Comparison of ENCODE assay signal across 10 cellular contexts in the genomic region with DNA sequence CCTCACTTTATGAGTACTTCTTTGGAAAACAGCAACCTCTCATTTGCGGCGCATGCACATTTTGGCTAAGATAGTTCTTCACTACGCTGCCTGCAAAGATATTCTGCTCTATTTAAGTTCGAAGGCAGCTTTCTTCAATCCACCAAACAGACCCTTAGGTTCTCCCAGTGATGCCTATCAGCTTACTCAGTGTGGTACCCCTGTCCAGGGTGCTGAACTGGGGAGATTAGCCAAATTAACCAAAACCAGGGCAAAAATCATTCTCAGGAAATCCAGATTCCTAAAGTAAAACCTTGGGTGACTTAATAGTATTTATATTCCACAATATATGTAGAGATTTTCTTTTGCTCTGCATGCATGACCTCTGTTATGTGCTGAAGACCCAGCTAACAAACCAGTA.
A peak's percentile ranks its signal among the peaks of the same experiment; 100 is the strongest.
DNase-seq lines count a peak whose midpoint lies in the region; ATAC-seq, FAIRE-seq and TF ChIP-seq lines count a peak whose summit lies in the region.
"Had no signal": no experiment of that assay in that cellular context is flagged by ENCODE, and none has a peak within 500 bp of the region (broad histone marks: within the 10 kb centered on the region; RNA-seq: fewer than 3 reads in every experiment).

No MANE protein-coding gene starts in this region.

- H3K36me3 ChIP-seq in Karpas-422 (ENCODE audit: insufficient read depth, low read length) (no peaks in the 10 kb centered on the region), K562 (ENCODE audit: control insufficient read depth, insufficient read depth, low read length) (no peaks in the 10 kb centered on the region)

- POLR2A ChIA-PET in K562 (lab: Yijun Ruan, JAX): no interaction called here

- no peak for TF ChIP-seq RAD21 in K562 (CRISPR knock-in tag; conservative IDR thresholded peaks at IDR 0.05 in 1 of 2, IDR thresholded peaks at IDR 0.05 in 1 of 2)

- no peak overlapping the region for H3K4me3 ChIP-seq in Karpas-422 (ENCODE audit: low read length)
- no peak overlapping the region for H3K4me3 ChIP-seq in K562

- H3K9me3 ChIP-seq in Karpas-422 (ENCODE audit: low read length) (no peaks in the 10 kb centered on the region), K562 (replicated peaks; ENCODE audit: control insufficient read depth, insufficient read depth, low read depth, low read length) (no peaks in the 10 kb centered on the region)

- H3K79me2 ChIP-seq in Karpas-422 (ENCODE audit: low read length): no peaks in the 10 kb centered on the region
- H3K79me2 ChIP-seq in K562 (ENCODE audit: control insufficient read depth, insufficient read depth, low read length): no peaks in the 10 kb centered on the region

- H3K4me2 ChIP-seq in Karpas-422 (ENCODE audit: low read depth, low read length, poor library complexity, severe bottlenecking) (no peak overlapping the region), K562 (ENCODE audit: insufficient read depth, low read length) (no peak overlapping the region)

- TF ChIP-seq CTCF in K562 (IDR thresholded peaks at IDR 0.05 in 2 of 3, conservative IDR thresholded peaks at IDR 0.05 in 1 of 3; ENCODE audit: insufficient read depth in 2 of 3, low read depth in 1 of 3, low read length in 3 of 3): no peak

- DNase-seq in ELF-1 (ENCODE audit: low read depth, low spot score) (peak; percentile 14), Karpas-422 (peak; percentile 70), K562 (ENCODE audit: extremely low read depth in 1 of 4, low spot score in 3 of 4) (peak; percentile 11 to 28 (median 14)), myocyte (ENCODE audit: low read depth) (peak; percentile 44), SKM-1 (lab: John Stamatoyannopoulos, UW; ENCODE audit: unreplicated experiment) (no peak), NOMO-1 (lab: John Stamatoyannopoulos, UW; ENCODE audit: unreplicated experiment in 2 of 2) (no peak), NCI-H2227 treated with DMSO at 0.1 percent for 48 hours (lab: John Stamatoyannopoulos, UW) (no peak)
- DNase-seq: activated CD4-positive, CD25-positive, alpha-beta regulatory T cell had no signal

- no peak for TF ChIP-seq POLR2A in K562 (conservative IDR thresholded peaks at IDR 0.05)

- in situ Hi-C loops in K562 (cut with MboI): no loop called here

- peak; percentile 64 for FAIRE-seq in K562 (lab: Jason Lieb, UNC)

- H3K9me1 ChIP-seq in K562 (ENCODE audit: control insufficient read depth, insufficient read depth, low read length): no peaks in the 10 kb centered on the region

- BruUV-seq in K562 (replicated peaks; lab: Mats Ljungman, UMichigan): no TSS peak

- no peak for TF ChIP-seq EP300 in K562 (IDR thresholded peaks at IDR 0.05; ENCODE audit: low read length)

- intact Hi-C loops in K562 (cut with micrococcal nuclease): no loop called here

- H3K4me1 ChIP-seq in Karpas-422 (ENCODE audit: low read length) (no peaks in the 10 kb centered on the region), K562 (replicated peaks in 1 of 2; ENCODE audit: control insufficient read depth in 2 of 2, insufficient read depth in 2 of 2, low read length in 2 of 2) (no peaks in the 10 kb centered on the region)

- 27% methylated on average over 4 of the region's 4 CpGs for WGBS in K562 (ENCODE audit: insufficient coverage, low coverage, missing lambda C conversion rate)

- ATAC-seq in K562 (no peak), HG03159 (IDR thresholded peaks at IDR 0.05; ENCODE audit: unreplicated experiment) (no peak)
- ATAC-seq: natural killer cell treated with Interleukin-12 subunit alpha and Interleukin-12 subunit beta and Interleukin-15 and Interleukin-18, amount 100 ng/mL, for 72 hours had no signal

- H4K20me1 ChIP-seq in Karpas-422 (ENCODE audit: insufficient read depth, low read depth, low read length) (no peaks in the 10 kb centered on the region), K562 (replicated peaks; ENCODE audit: control insufficient read depth, insufficient read depth, low read length) (no peaks in the 10 kb centered on the region)

- H2AFZ ChIP-seq in Karpas-422 (ENCODE audit: low read length) (no peak overlapping the region), K562 (ENCODE audit: low read depth, low read length) (no peak overlapping the region)

- H3K27ac ChIP-seq in Karpas-422 (ENCODE audit: low read length): no peak overlapping the region
- no peak overlapping the region for H3K27ac ChIP-seq in K562 (ENCODE audit: extremely low read depth, low read depth, low read length)

- no peak overlapping the region for H3K9ac ChIP-seq in Karpas-422 (ENCODE audit: low read length)
- H3K9ac ChIP-seq in K562 (ENCODE audit: insufficient read depth in 1 of 2, low read depth in 2 of 2, low read length in 2 of 2): no peak overlapping the region

- CTCF ChIA-PET in K562 (lab: Yijun Ruan, JAX; ENCODE audit: low intra/inter-chr PET ratio): no interaction called here

- H3K9me2 ChIP-seq in Karpas-422 (replicated peaks; ENCODE audit: insufficient read depth, low read length): no peaks in the 10 kb centered on the region

- H3K27me3 ChIP-seq in Karpas-422 (ENCODE audit: low read length) (no peaks in the 10 kb centered on the region), K562 (ENCODE audit: control insufficient read depth in 2 of 2, insufficient read depth in 2 of 2, low read length in 2 of 2) (no peaks in the 10 kb centered on the region)

TF ChIP-seq in K562, 482 proteins besides CTCF, POLR2A, EP300 and RAD21:
- TF ChIP-seq EHMT2 (IDR thresholded peaks at IDR 0.05) (peak; percentile 89), REST (CRISPR knock-in tag; IDR thresholded peaks at IDR 0.05; ENCODE audit: low read depth) (peak; percentile 91), MIER1 (IDR thresholded peaks at IDR 0.05; ENCODE audit: low read depth) (peak; percentile 79), CHD1 (IDR thresholded peaks at IDR 0.05; ENCODE audit: low read length) (no peak)

Comparison
In these comparisons a context has a peak if more than half of its experiments do, and no peak if none do; other contexts are left out.
1. DNase-seq: peak in ELF-1 (single experiment), Karpas-422 (single experiment), K562 (4 of 4) and myocyte (single experiment); none in SKM-1 (single experiment), NOMO-1 (0 of 2) and NCI-H2227 treated with DMSO at 0.1 percent for 48 hours (single experiment).